Comparison of ENCODE assay signal across 1 cellular context in the genomic region with DNA sequence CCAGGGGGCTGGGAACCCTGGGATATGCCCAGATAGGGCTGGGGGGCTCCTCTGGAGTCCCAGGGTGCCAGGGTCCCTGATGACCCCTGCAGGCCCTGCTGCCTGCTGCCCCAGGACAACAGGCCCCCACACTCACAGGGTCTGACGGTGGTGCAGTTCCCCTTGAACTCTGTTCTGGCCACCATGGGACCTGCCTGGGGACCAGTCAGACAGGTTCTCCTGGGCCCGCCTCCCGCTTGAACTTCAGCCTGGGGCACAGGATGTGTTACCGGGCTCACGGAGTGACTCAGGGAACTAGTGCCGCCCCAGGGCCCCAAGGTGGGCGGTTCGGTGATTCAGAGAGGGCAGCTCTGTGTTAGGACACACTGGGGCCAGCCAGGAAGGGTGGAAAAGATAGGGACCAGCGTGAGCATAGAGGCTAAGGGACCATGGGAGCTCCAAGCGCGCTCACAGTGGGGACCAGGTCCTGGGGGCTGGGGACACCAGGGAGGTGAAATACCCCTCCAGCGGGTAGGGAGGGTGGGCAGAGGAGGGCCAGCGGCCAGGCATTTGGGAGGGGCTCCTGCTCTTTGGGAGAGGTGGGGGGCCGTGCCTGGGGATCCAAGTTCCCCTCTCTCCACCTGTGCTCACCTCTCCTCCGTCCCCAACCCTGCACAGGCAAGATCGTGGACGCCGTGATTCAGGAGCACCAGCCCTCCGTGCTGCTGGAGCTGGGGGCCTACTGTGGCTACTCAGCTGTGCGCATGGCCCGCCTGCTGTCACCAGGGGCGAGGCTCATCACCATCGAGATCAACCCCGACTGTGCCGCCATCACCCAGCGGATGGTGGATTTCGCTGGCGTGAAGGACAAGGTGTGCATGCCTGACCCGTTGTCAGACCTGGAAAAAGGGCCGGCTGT.
A peak's percentile ranks its signal among the peaks of the same experiment; 100 is the strongest.
TF ChIP-seq lines count a peak whose summit lies in the region.

No MANE protein-coding gene starts in this region.

TF ChIP-seq in K562, 482 proteins besides CTCF, POLR2A, EP300 and RAD21 (continued from another document and continues in another):
- TF ChIP-seq, protein P1, sequence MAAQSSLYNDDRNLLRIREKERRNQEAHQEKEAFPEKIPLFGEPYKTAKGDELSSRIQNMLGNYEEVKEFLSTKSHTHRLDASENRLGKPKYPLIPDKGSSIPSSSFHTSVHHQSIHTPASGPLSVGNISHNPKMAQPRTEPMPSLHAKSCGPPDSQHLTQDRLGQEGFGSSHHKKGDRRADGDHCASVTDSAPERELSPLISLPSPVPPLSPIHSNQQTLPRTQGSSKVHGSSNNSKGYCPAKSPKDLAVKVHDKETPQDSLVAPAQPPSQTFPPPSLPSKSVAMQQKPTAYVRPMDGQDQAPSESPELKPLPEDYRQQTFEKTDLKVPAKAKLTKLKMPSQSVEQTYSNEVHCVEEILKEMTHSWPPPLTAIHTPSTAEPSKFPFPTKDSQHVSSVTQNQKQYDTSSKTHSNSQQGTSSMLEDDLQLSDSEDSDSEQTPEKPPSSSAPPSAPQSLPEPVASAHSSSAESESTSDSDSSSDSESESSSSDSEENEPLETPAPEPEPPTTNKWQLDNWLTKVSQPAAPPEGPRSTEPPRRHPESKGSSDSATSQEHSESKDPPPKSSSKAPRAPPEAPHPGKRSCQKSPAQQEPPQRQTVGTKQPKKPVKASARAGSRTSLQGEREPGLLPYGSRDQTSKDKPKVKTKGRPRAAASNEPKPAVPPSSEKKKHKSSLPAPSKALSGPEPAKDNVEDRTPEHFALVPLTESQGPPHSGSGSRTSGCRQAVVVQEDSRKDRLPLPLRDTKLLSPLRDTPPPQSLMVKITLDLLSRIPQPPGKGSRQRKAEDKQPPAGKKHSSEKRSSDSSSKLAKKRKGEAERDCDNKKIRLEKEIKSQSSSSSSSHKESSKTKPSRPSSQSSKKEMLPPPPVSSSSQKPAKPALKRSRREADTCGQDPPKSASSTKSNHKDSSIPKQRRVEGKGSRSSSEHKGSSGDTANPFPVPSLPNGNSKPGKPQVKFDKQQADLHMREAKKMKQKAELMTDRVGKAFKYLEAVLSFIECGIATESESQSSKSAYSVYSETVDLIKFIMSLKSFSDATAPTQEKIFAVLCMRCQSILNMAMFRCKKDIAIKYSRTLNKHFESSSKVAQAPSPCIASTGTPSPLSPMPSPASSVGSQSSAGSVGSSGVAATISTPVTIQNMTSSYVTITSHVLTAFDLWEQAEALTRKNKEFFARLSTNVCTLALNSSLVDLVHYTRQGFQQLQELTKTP (IDR thresholded peaks at IDR 0.05; ENCODE audit: low read depth in 1 of 2, partially characterized antibody in 2 of 2): no peak
- TF ChIP-seq GATA2 (CRISPR knock-in tag; IDR thresholded peaks at IDR 0.05) (no peak), DACH1 (IDR thresholded peaks at IDR 0.05; ENCODE audit: partially characterized antibody) (no peak), ZNF57 (CRISPR knock-in tag; IDR thresholded peaks at IDR 0.05) (no peak), SAFB2 (IDR thresholded peaks at IDR 0.05; ENCODE audit: borderline replicate concordance, low read depth, low read length, severe bottlenecking) (no peak), MEF2A (IDR thresholded peaks at IDR 0.05; ENCODE audit: control insufficient read depth, low read depth, low read length) (no peak), FOXK1 (CRISPR knock-in tag; IDR thresholded peaks at IDR 0.05; ENCODE audit: borderline replicate concordance) (no peak), BACH1 (tag; IDR thresholded peaks at IDR 0.05) (no peak), NUFIP1 (IDR thresholded peaks at IDR 0.05; ENCODE audit: partially characterized antibody) (no peak), ILK (tag; IDR thresholded peaks at IDR 0.05; ENCODE audit: borderline replicate concordance, low read depth) (no peak), FUS (optimal IDR thresholded peaks at IDR 0.05; ENCODE audit: low read depth, low read length) (no peak), ZKSCAN1 (IDR thresholded peaks at IDR 0.05; ENCODE audit: low read depth, low read length) (no peak), TFAM (CRISPR knock-in tag; conservative IDR thresholded peaks at IDR 0.05) (no peak), FIP1L1 (IDR thresholded peaks at IDR 0.05; ENCODE audit: low read depth, low read length, poor library complexity, severe bottlenecking) (peak; percentile 64), PCBP1 (IDR thresholded peaks at IDR 0.05; ENCODE audit: low read depth, low read length, poor library complexity, severe bottlenecking) (peak; percentile 66), ELF4 (CRISPR knock-in tag; IDR thresholded peaks at IDR 0.05) (no peak), SUPT5H (IDR thresholded peaks at IDR 0.05) (no peak; the same call in 1 of the 2 replicates), RFX1 (IDR thresholded peaks at IDR 0.05) (no peak), TEAD1 (CRISPR knock-in tag; IDR thresholded peaks at IDR 0.05) (no peak), LEF1 (IDR thresholded peaks at IDR 0.05) (no peak), POLR3G (IDR thresholded peaks at IDR 0.05; ENCODE audit: extremely low read depth, insufficient read length, insufficient replicate concordance) (no peak)
- TF ChIP-seq, protein P2, sequence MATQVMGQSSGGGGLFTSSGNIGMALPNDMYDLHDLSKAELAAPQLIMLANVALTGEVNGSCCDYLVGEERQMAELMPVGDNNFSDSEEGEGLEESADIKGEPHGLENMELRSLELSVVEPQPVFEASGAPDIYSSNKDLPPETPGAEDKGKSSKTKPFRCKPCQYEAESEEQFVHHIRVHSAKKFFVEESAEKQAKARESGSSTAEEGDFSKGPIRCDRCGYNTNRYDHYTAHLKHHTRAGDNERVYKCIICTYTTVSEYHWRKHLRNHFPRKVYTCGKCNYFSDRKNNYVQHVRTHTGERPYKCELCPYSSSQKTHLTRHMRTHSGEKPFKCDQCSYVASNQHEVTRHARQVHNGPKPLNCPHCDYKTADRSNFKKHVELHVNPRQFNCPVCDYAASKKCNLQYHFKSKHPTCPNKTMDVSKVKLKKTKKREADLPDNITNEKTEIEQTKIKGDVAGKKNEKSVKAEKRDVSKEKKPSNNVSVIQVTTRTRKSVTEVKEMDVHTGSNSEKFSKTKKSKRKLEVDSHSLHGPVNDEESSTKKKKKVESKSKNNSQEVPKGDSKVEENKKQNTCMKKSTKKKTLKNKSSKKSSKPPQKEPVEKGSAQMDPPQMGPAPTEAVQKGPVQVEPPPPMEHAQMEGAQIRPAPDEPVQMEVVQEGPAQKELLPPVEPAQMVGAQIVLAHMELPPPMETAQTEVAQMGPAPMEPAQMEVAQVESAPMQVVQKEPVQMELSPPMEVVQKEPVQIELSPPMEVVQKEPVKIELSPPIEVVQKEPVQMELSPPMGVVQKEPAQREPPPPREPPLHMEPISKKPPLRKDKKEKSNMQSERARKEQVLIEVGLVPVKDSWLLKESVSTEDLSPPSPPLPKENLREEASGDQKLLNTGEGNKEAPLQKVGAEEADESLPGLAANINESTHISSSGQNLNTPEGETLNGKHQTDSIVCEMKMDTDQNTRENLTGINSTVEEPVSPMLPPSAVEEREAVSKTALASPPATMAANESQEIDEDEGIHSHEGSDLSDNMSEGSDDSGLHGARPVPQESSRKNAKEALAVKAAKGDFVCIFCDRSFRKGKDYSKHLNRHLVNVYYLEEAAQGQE (CRISPR knock-in tag; IDR thresholded peaks at IDR 0.05; ENCODE audit: low read depth): peak; percentile 60; the same call in 1 of the 2 replicates
- TF ChIP-seq, protein P3, sequence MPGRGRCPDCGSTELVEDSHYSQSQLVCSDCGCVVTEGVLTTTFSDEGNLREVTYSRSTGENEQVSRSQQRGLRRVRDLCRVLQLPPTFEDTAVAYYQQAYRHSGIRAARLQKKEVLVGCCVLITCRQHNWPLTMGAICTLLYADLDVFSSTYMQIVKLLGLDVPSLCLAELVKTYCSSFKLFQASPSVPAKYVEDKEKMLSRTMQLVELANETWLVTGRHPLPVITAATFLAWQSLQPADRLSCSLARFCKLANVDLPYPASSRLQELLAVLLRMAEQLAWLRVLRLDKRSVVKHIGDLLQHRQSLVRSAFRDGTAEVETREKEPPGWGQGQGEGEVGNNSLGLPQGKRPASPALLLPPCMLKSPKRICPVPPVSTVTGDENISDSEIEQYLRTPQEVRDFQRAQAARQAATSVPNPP (IDR thresholded peaks at IDR 0.05; ENCODE audit: borderline replicate concordance, insufficient read depth, insufficient read length): no peak
- TF ChIP-seq, protein P4, sequence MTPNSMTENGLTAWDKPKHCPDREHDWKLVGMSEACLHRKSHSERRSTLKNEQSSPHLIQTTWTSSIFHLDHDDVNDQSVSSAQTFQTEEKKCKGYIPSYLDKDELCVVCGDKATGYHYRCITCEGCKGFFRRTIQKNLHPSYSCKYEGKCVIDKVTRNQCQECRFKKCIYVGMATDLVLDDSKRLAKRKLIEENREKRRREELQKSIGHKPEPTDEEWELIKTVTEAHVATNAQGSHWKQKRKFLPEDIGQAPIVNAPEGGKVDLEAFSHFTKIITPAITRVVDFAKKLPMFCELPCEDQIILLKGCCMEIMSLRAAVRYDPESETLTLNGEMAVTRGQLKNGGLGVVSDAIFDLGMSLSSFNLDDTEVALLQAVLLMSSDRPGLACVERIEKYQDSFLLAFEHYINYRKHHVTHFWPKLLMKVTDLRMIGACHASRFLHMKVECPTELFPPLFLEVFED (CRISPR knock-in tag; conservative IDR thresholded peaks at IDR 0.05): 0 out of 2 replicates have a peak, but pooled peaks have one; percentile 12
- TF ChIP-seq, protein P5, sequence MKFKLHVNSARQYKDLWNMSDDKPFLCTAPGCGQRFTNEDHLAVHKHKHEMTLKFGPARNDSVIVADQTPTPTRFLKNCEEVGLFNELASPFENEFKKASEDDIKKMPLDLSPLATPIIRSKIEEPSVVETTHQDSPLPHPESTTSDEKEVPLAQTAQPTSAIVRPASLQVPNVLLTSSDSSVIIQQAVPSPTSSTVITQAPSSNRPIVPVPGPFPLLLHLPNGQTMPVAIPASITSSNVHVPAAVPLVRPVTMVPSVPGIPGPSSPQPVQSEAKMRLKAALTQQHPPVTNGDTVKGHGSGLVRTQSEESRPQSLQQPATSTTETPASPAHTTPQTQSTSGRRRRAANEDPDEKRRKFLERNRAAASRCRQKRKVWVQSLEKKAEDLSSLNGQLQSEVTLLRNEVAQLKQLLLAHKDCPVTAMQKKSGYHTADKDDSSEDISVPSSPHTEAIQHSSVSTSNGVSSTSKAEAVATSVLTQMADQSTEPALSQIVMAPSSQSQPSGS (CRISPR knock-in tag; IDR thresholded peaks at IDR 0.05): no peak
- TF ChIP-seq, protein P6, sequence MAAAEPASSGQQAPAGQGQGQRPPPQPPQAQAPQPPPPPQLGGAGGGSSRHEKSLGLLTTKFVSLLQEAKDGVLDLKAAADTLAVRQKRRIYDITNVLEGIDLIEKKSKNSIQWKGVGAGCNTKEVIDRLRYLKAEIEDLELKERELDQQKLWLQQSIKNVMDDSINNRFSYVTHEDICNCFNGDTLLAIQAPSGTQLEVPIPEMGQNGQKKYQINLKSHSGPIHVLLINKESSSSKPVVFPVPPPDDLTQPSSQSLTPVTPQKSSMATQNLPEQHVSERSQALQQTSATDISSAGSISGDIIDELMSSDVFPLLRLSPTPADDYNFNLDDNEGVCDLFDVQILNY (CRISPR knock-in tag; IDR thresholded peaks at IDR 0.05): no peak
- TF ChIP-seq, protein P7, sequence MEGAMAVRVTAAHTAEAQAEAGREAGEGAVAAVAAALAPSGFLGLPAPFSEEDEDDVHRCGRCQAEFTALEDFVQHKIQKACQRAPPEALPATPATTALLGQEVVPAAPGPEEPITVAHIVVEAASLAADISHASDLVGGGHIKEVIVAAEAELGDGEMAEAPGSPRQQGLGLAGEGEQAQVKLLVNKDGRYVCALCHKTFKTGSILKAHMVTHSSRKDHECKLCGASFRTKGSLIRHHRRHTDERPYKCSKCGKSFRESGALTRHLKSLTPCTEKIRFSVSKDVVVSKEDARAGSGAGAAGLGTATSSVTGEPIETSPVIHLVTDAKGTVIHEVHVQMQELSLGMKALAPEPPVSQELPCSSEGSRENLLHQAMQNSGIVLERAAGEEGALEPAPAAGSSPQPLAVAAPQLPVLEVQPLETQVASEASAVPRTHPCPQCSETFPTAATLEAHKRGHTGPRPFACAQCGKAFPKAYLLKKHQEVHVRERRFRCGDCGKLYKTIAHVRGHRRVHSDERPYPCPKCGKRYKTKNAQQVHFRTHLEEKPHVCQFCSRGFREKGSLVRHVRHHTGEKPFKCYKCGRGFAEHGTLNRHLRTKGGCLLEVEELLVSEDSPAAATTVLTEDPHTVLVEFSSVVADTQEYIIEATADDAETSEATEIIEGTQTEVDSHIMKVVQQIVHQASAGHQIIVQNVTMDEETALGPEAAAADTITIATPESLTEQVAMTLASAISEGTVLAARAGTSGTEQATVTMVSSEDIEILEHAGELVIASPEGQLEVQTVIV (CRISPR knock-in tag; IDR thresholded peaks at IDR 0.05; ENCODE audit: borderline replicate concordance): no peak
